9 cellular contexts compared by ENCODE assay signal in genomic region chr5:132417010-132417439, GRCh38. TPM values are rescaled to one million over a fixed set of nuclear protein-coding genes. Genes with fewer than 3 reads are reported as not detected.
DNase-seq lines count a peak whose midpoint lies in the region; ATAC-seq and TF ChIP-seq lines count a peak whose summit lies in the region.
"Had no signal": no experiment of that assay in that cellular context is flagged by ENCODE, and none has a peak within 500 bp of the region (broad histone marks: within the 10 kb centered on the region; RNA-seq: fewer than 3 reads in every experiment).

No MANE protein-coding gene starts in this region.

- H3K9ac ChIP-seq in subcutaneous abdominal adipose tissue (ENCODE audit: low read length in 5 of 5): peak overlapping the region in 3 of 5 donors; percentile 48 to 58 (median 53)

- H3K9me3 ChIP-seq in ascending aorta (no peaks in the 10 kb centered on the region), subcutaneous abdominal adipose tissue (ENCODE audit: control insufficient read depth in 5 of 5, low read length in 5 of 5) (no peaks in the 10 kb centered on the region), tibial nerve (no peaks in the 10 kb centered on the region), osteoblast (ENCODE audit: low read depth, low read length) (no peaks in the 10 kb centered on the region)

- H3K4me2 ChIP-seq in osteoblast (ENCODE audit: insufficient read depth, low read length): no peak overlapping the region

- no peaks in the 10 kb centered on the region for H3K27me3 ChIP-seq in ascending aorta
- no peaks in the 10 kb centered on the region for H3K27me3 ChIP-seq in subcutaneous abdominal adipose tissue (ENCODE audit: control insufficient read depth in 5 of 5, insufficient read depth in 4 of 5, low read length in 5 of 5)
- H3K27me3 ChIP-seq in tibial nerve: no peaks in the 10 kb centered on the region
- H3K27me3 ChIP-seq in osteoblast (ENCODE audit: insufficient read depth, low read length): no peaks in the 10 kb centered on the region

- DNase-seq in NCI-H2227 (lab: John Stamatoyannopoulos, UW; ENCODE audit: unreplicated experiment) (peak; percentile 30), NCI-H2227 treated with DMSO at 0.1 percent for 48 hours (lab: John Stamatoyannopoulos, UW) (no peak), ascending aorta (ENCODE audit: low spot score in 2 of 2) (no peak), left lobe of liver (ENCODE audit: low spot score) (peak; percentile 81), tibial nerve (ENCODE audit: low spot score in 2 of 2) (no peak), osteoblast (ENCODE audit: insufficient read length, low spot score, missing footprints) (no peak), iPS-NIHi7 (ENCODE audit: extremely low spot score) (no peak)

- no peaks in the 10 kb centered on the region for H4K20me1 ChIP-seq in osteoblast (ENCODE audit: insufficient read depth, low read length)

- TF ChIP-seq POLR2A in tibial nerve (IDR thresholded peaks at IDR 0.05): no peak

- H3K27ac ChIP-seq in ascending aorta (peak overlapping the region; percentile 65 to 97), subcutaneous abdominal adipose tissue (ENCODE audit: low read depth, low read length) (peak overlapping the region; percentile 99), tibial nerve (peak overlapping the region in 2 of 4 donors; percentile 34 to 46), osteoblast (ENCODE audit: low read depth, low read length) (no peak overlapping the region)
- H3K27ac ChIP-seq: VCaP had no signal

- ATAC-seq in left lobe of liver: peak; percentile 70

- H3K4me1 ChIP-seq in ascending aorta (peaks cover 17 to 74% of the 10 kb centered on the region in 2 donors), subcutaneous abdominal adipose tissue (ENCODE audit: control insufficient read depth in 5 of 5, insufficient read depth in 5 of 5, low read length in 5 of 5) (peaks cover 20 to 89% (median 76%) of the 10 kb centered on the region in 5 donors), tibial nerve (peaks cover 0 to 84% (median 52%) of the 10 kb centered on the region in 4 donors), osteoblast (ENCODE audit: insufficient read depth, low read length) (peaks cover 59% of the 10 kb centered on the region)

- H3K4me3 ChIP-seq in ascending aorta: no peak overlapping the region
- peak overlapping the region in 1 of 5 donors; percentile 26 for H3K4me3 ChIP-seq in subcutaneous abdominal adipose tissue (ENCODE audit: low read depth in 1 of 5, low read length in 5 of 5)
- no peak overlapping the region for H3K4me3 ChIP-seq in tibial nerve
- no peak overlapping the region for H3K4me3 ChIP-seq in osteoblast (ENCODE audit: insufficient read depth, low read length)

- no peak overlapping the region for H2AFZ ChIP-seq in osteoblast (ENCODE audit: low read length)

- TF ChIP-seq EP300 in tibial nerve (IDR thresholded peaks at IDR 0.05): no peak

- 74 to 81% methylated on average over 6 of the region's 6 CpGs for WGBS in tibial nerve, 2 donors

- H3K36me3 ChIP-seq in ascending aorta (no peaks in the 10 kb centered on the region), subcutaneous abdominal adipose tissue (ENCODE audit: control insufficient read depth in 5 of 5, insufficient read depth in 5 of 5, low read length in 5 of 5) (peaks cover 0 to 9% (median 4%) of the 10 kb centered on the region in 5 donors), tibial nerve (no peaks in the 10 kb centered on the region), osteoblast (ENCODE audit: insufficient read depth, low read length) (no peaks in the 10 kb centered on the region)

- peaks cover 43% of the 10 kb centered on the region for H3K79me2 ChIP-seq in osteoblast (ENCODE audit: insufficient read depth, low read length)

- no peak for TF ChIP-seq CTCF in ascending aorta (IDR thresholded peaks at IDR 0.05)
- TF ChIP-seq CTCF in tibial nerve (IDR thresholded peaks at IDR 0.05): no peak
- no peak for TF ChIP-seq CTCF in osteoblast (IDR thresholded peaks at IDR 0.05; ENCODE audit: extremely low read depth, low read depth, low read length)

- intact Hi-C loops in ascending aorta (cut with DNase I): no loop called here

RNA-seq across cellular contexts. Expression of gene SLC22A5, which starts 47.5 kb away (rescaled TPM):
- 11.9 TPM for total RNA-seq in ascending aorta
- total RNA-seq in left lobe of liver: 8.8 TPM
- 10 to 100 TPM; 11.3 to 19.0 (median 16.3) TPM for total RNA-seq in tibial nerve
- 3.8 and 5.4 TPM in 2 replicates for total RNA-seq in osteoblast

Comparison
In these comparisons a context has a peak if more than half of its experiments do, and no peak if none do; other contexts are left out.
1. DNase-seq: peak in NCI-H2227 (single experiment) and left lobe of liver (single experiment); none in NCI-H2227 treated with DMSO at 0.1 percent for 48 hours (single experiment), ascending aorta (0 of 2), tibial nerve (0 of 2), osteoblast (single experiment) and iPS-NIHi7 (single experiment).